ENCODE assay signal across 14 cellular contexts in genomic region chr12:34406228-34406995, GRCh38.
A peak's percentile ranks its signal among the peaks of the same experiment; 100 is the strongest.
DNase-seq lines count a peak whose midpoint lies in the region; ATAC-seq and TF ChIP-seq lines count a peak whose summit lies in the region.
"Had no signal": no experiment of that assay in that cellular context is flagged by ENCODE, and none has a peak within 500 bp of the region (broad histone marks: within the 10 kb centered on the region; RNA-seq: fewer than 3 reads in every experiment).

No MANE protein-coding gene starts in this region.

- 51 to 67% methylated on average over 15 to 18 of the region's 18 CpGs for WGBS in body of pancreas, 2 donors
- WGBS in transverse colon (ENCODE audit: low coverage in 1 of 2), 2 donors, result 77 to 80% methylated on average over 2 to 18 of the region's 18 CpGs

- H3K36me3 Mint-ChIP-seq in activated T-cell treated with anti-CD3 and anti-CD28 coated beads, Interleukin-2, amount 50 U/mL, for 24 hours (ENCODE audit: low read depth), result peaks cover 10% of the 10 kb centered on the region
- peaks cover 11 to 43% of the 10 kb centered on the region in 2 donors for H3K36me3 Mint-ChIP-seq in activated T-cell treated with anti-CD3 and anti-CD28 coated beads, Interleukin-2, amount 50 U/mL, for 72 hours (ENCODE audit: insufficient read depth in 2 of 2)

- no peaks in the 10 kb centered on the region for H3K4me1 Mint-ChIP-seq in activated T-cell treated with anti-CD3 and anti-CD28 coated beads, Interleukin-2, amount 50 U/mL, for 24 hours (ENCODE audit: low read depth)
- H3K4me1 Mint-ChIP-seq in activated T-cell treated with anti-CD3 and anti-CD28 coated beads, Interleukin-2, amount 50 U/mL, for 72 hours (ENCODE audit: low read depth), result no peaks in the 10 kb centered on the region
- H3K4me1 Mint-ChIP-seq: GM23338 had no signal

- no peak overlapping the region for H3K4me3 Mint-ChIP-seq in activated T-cell treated with anti-CD3 and anti-CD28 coated beads, Interleukin-2, amount 50 U/mL, for 24 hours
- no peak overlapping the region for H3K4me3 Mint-ChIP-seq in activated T-cell treated with anti-CD3 and anti-CD28 coated beads, Interleukin-2, amount 50 U/mL, for 72 hours
- H3K4me3 Mint-ChIP-seq: GM23338 had no signal

- no peaks in the 10 kb centered on the region for H3K27me3 Mint-ChIP-seq in activated T-cell treated with anti-CD3 and anti-CD28 coated beads, Interleukin-2, amount 50 U/mL, for 24 hours
- H3K27me3 Mint-ChIP-seq in activated T-cell treated with anti-CD3 and anti-CD28 coated beads, Interleukin-2, amount 50 U/mL, for 72 hours (ENCODE audit: low read depth), result no peaks in the 10 kb centered on the region

- TF ChIP-seq POLR2A in body of pancreas (IDR thresholded peaks at IDR 0.05) (no peak), transverse colon (IDR thresholded peaks at IDR 0.05) (no peak)

- intact Hi-C loops in body of pancreas (cut with DNase I), result no loop called here
- intact Hi-C loops in left lung (cut with DNase I), result no loop called here
- intact Hi-C loops in transverse colon (cut with DNase I; ENCODE audit: low total_unique reads), result no loop called here

- H3K27ac ChIP-seq in body of pancreas, result no peak overlapping the region
- H3K27ac ChIP-seq in left lung, result no peak overlapping the region
- H3K27ac ChIP-seq in transverse colon, result no peak overlapping the region
- H3K27ac ChIP-seq: KMS-11, PC-9, tibial nerve had no signal

- no peaks in the 10 kb centered on the region for H3K27me3 ChIP-seq in body of pancreas
- no peaks in the 10 kb centered on the region for H3K27me3 ChIP-seq in left lung
- no peaks in the 10 kb centered on the region for H3K27me3 ChIP-seq in transverse colon
- H3K27me3 ChIP-seq: tibial nerve had no signal

- H3K36me3 ChIP-seq in body of pancreas (replicated peaks in 1 of 2; ENCODE audit: insufficient read depth in 1 of 2, low read depth in 2 of 2), result no peaks in the 10 kb centered on the region
- H3K36me3 ChIP-seq in left lung, result no peaks in the 10 kb centered on the region
- no peaks in the 10 kb centered on the region for H3K36me3 ChIP-seq in transverse colon
- H3K36me3 ChIP-seq: tibial nerve had no signal

- no peak overlapping the region for H3K27ac Mint-ChIP-seq in activated T-cell treated with anti-CD3 and anti-CD28 coated beads, Interleukin-2, amount 50 U/mL, for 24 hours
- H3K27ac Mint-ChIP-seq in activated T-cell treated with anti-CD3 and anti-CD28 coated beads, Interleukin-2, amount 50 U/mL, for 72 hours, result no peak overlapping the region
- H3K27ac Mint-ChIP-seq: GM23338 had no signal

- in situ Hi-C loops in transverse colon (cut with MboI; ENCODE audit: low pct_ligation_motif_present in 1 of 4, low pct_unique_long_range_greater_than_20kb in 1 of 4, low sequenced_read_pairs in 3 of 4), result no loop called here

- H3K9me3 Mint-ChIP-seq in activated T-cell treated with anti-CD3 and anti-CD28 coated beads, Interleukin-2, amount 50 U/mL, for 24 hours, result peaks cover 60% of the 10 kb centered on the region
- peaks cover 15 to 19% of the 10 kb centered on the region in 2 donors for H3K9me3 Mint-ChIP-seq in activated T-cell treated with anti-CD3 and anti-CD28 coated beads, Interleukin-2, amount 50 U/mL, for 72 hours

- H3K4me3 ChIP-seq in body of pancreas, result no peak overlapping the region
- H3K4me3 ChIP-seq in left lung, result no peak overlapping the region
- no peak overlapping the region for H3K4me3 ChIP-seq in transverse colon
- H3K4me3 ChIP-seq: GM23338, PC-9, tibial nerve had no signal

- DNase-seq in activated T-cell treated with anti-CD3 and anti-CD28 coated beads, Interleukin-2, amount 50 U/mL, for 24 hours, result peak; percentile 3
- no peak for DNase-seq in activated T-cell treated with anti-CD3 and anti-CD28 coated beads, Interleukin-2, amount 50 U/mL, for 72 hours
- DNase-seq in body of pancreas (peak in 3 of 4 donors; percentile 1 to 6 (median 2)), left lung (peak; percentile 19 to 32), transverse colon (peak; percentile 1), occipital lobe (lab: John Stamatoyannopoulos, UW) (no peak)
- DNase-seq: activated CD4-positive, alpha-beta T cell treated with anti-CD3 and anti-CD28 coated beads, Interleukin-2, amount 50 U/mL, for 48 hours; NCI-H510A treated with DMSO at 0.1 percent for 48 hours; PC-9 had no signal

- TF ChIP-seq EP300 in transverse colon (IDR thresholded peaks at IDR 0.05; ENCODE audit: low read depth), result no peak

- no peak for ATAC-seq in activated T-cell treated with anti-CD3 and anti-CD28 coated beads, Interleukin-2, amount 50 U/mL, for 72 hours (replicated peaks in 1 of 2)
- ATAC-seq in body of pancreas (no peak), left lung (no peak), HG03457 (IDR thresholded peaks at IDR 0.05; ENCODE audit: unreplicated experiment) (no peak), GM19351 (IDR thresholded peaks at IDR 0.05; ENCODE audit: unreplicated experiment) (no peak)
- ATAC-seq: GM23338 had no signal

- H3K4me1 ChIP-seq in body of pancreas (no peaks in the 10 kb centered on the region), left lung (no peaks in the 10 kb centered on the region), transverse colon (no peaks in the 10 kb centered on the region)
- H3K4me1 ChIP-seq: tibial nerve had no signal

- H3K9me3 ChIP-seq in body of pancreas (peaks cover 0 to 62% (median 0%) of the 10 kb centered on the region in 3 donors), left lung (peaks cover 0 to 100% of the 10 kb centered on the region in 2 donors), transverse colon (peaks cover 51 to 84% of the 10 kb centered on the region in 2 donors)

- no peak for TF ChIP-seq CTCF in body of pancreas (IDR thresholded peaks at IDR 0.05)
- TF ChIP-seq CTCF in left lung (IDR thresholded peaks at IDR 0.05), result no peak
- no peak for TF ChIP-seq CTCF in transverse colon (IDR thresholded peaks at IDR 0.05)

Comparison
In these comparisons a context has a peak if more than half of its experiments do, and no peak if none do; other contexts are left out.
1. DNase-seq: peak in activated T-cell treated with anti-CD3 and anti-CD28 coated beads, Interleukin-2, amount 50 U/mL, for 24 hours (single experiment), body of pancreas (3 of 4), left lung (2 of 2) and transverse colon (single experiment); none in activated T-cell treated with anti-CD3 and anti-CD28 coated beads, Interleukin-2, amount 50 U/mL, for 72 hours (0 of 2) and occipital lobe (single experiment).